In the genomic region with DNA sequence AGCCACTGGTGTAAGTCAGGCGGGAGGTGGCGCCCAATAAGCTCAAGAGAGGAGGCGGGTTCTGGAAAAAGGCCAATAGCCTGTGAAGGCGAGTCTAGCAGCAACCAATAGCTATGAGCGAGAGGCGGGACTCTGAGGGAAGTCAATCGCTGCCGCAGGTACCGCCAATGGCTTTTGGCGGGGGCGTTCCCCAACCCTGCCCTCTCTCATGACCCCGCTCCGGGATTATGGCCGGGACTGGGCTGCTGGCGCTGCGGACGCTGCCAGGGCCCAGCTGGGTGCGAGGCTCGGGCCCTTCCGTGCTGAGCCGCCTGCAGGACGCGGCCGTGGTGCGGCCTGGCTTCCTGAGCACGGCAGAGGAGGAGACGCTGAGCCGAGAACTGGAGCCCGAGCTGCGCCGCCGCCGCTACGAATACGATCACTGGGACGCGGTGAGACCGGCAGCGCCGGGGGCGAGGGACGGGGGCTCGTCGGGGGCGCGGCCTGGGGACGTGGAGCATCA, we compare ENCODE assay signal across 1 cellular context.
A peak's percentile ranks its signal among the peaks of the same experiment; 100 is the strongest.
TF ChIP-seq lines count a peak whose summit lies in the region.

Gene ALKBH7 (plus strand): TSS at position 201 of the 502 bp plus-strand sequence. CDS start 27 bp downstream, at position 228.

TF ChIP-seq in IMR-90, 13 proteins besides CTCF, POLR2A, EP300 and RAD21 (continued from another document):
- TF ChIP-seq RCOR1 (IDR thresholded peaks at IDR 0.05; ENCODE audit: insufficient replicate concordance, low read length) (peak; percentile 46), MXI1 (IDR thresholded peaks at IDR 0.05; ENCODE audit: borderline replicate concordance, low read depth, low read length) (peak; percentile 64; the same call in 1 of the 2 replicates), SMC3 (IDR thresholded peaks at IDR 0.05; ENCODE audit: low read depth, low read length) (no peak)
